ENCODE assay signal across 8 cellular contexts in the genomic region with DNA sequence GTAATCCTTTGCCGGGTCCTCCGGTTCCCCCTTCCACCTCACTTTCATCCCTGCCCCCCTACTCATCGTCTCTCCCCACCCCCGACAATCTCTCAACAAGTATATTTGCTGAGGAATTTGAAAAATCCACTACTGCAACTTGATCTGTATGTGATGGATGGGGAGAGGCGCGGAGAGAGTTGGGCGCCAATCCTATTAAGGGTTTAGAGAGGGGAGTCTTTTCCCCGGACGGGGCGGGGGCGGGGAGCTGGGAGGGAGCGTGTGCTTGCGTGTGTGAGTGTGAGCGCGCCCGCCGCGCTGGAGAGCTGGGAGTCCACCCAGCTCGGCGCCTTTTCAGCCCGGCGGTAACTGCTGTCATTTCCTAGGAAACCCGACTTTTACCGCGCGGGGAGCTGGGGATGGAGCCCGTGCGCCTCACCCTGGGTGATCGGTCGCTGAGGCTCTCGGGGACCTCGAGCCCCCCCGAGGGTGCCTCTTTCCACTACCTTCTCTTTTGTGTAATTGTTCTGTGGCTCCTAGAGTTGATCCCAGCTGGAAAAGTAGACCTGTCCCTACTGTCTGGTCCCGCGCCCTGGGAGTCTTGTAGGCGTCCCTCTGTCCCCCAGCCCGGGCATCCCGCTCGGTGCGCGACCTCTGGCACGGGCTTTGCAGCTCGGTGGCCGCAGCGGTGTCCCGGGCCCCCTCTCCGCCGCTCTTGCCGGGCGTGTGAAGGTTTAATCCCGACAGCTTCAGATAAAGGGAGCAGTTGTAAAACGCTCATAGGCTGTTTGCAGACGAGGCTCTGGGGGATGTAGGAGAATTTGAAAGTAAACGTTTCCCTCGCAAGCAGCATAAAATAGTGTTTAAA. TPM values are rescaled to one million over a fixed set of nuclear protein-coding genes. Genes with fewer than 3 reads are reported as not detected.
DNase-seq lines count a peak whose midpoint lies in the region; ATAC-seq and TF ChIP-seq lines count a peak whose summit lies in the region.

No MANE protein-coding gene starts in this region.

- H3K79me2 ChIP-seq in hepatocyte, result peaks cover 30% of the 10 kb centered on the region

- peak overlapping the region; percentile 80 for H3K27ac ChIP-seq in A673 (ENCODE audit: low read depth, low read length, poor library complexity, severe bottlenecking)
- peak overlapping the region; percentile 92 for H3K27ac ChIP-seq in hepatocyte

- no peaks in the 10 kb centered on the region for H3K36me3 ChIP-seq in A673 (ENCODE audit: insufficient read depth, low read length, poor library complexity, severe bottlenecking)
- no peaks in the 10 kb centered on the region for H3K36me3 ChIP-seq in HAP-1 (replicated peaks)
- H3K36me3 ChIP-seq in hepatocyte (replicated peaks; ENCODE audit: insufficient read depth, low read depth), result no peaks in the 10 kb centered on the region

- no peaks in the 10 kb centered on the region for H4K20me1 ChIP-seq in hepatocyte (ENCODE audit: insufficient read depth, poor library complexity, severe bottlenecking)

- H3K4me1 Mint-ChIP-seq in activated CD8-positive, alpha-beta T cell treated with anti-CD3 and anti-CD28 coated beads, Interleukin-2, amount 10 ng/mL, durations not matched to agents 7 days and 5 days (ENCODE audit: low read depth), result peaks cover 25% of the 10 kb centered on the region
- peaks cover 4% of the 10 kb centered on the region for H3K4me1 Mint-ChIP-seq in CD14-positive monocyte

- H3K9me3 Mint-ChIP-seq in activated CD8-positive, alpha-beta T cell treated with anti-CD3 and anti-CD28 coated beads, Interleukin-2, amount 10 ng/mL, durations not matched to agents 7 days and 5 days (ENCODE audit: insufficient read depth), result no peaks in the 10 kb centered on the region
- peaks cover 0 to 14% (median 0%) of the 10 kb centered on the region in 7 donors for H3K9me3 Mint-ChIP-seq in CD14-positive monocyte

- H3K9me3 ChIP-seq in A673 (ENCODE audit: low read depth, low read length, poor library complexity, severe bottlenecking), result no peaks in the 10 kb centered on the region
- H3K9me3 ChIP-seq in HAP-1, result no peaks in the 10 kb centered on the region
- H3K9me3 ChIP-seq in hepatocyte (ENCODE audit: low read depth), result no peaks in the 10 kb centered on the region

- H3K4me1 ChIP-seq in A673 (ENCODE audit: insufficient read depth, low read length, poor library complexity, severe bottlenecking) (peaks cover 45% of the 10 kb centered on the region), HAP-1 (peaks cover 37% of the 10 kb centered on the region), hepatocyte (ENCODE audit: insufficient read depth) (peaks cover 41% of the 10 kb centered on the region)

- peak; percentile 93 for DNase-seq in A673 (ENCODE audit: low spot score)
- DNase-seq in HAP-1 (ENCODE audit: low spot score in 2 of 2), result peak; percentile 90 to 91
- no peak for DNase-seq in activated CD8-positive, alpha-beta T cell treated with anti-CD3 and anti-CD28 coated beads, Interleukin-2, amount 10 ng/mL, durations not matched to agents 7 days and 5 days
- DNase-seq in hepatocyte (ENCODE audit: low spot score), result peak; percentile 84
- peak; percentile 85 for DNase-seq in skeletal muscle cell (ENCODE audit: low read depth)
- no peak for DNase-seq in CD14-positive monocyte (ENCODE audit: low spot score)

- no TSS peak for BruUV-seq in A673 (replicated peaks; lab: Mats Ljungman, UMichigan)

- TF ChIP-seq CTCF in A673 (conservative IDR thresholded peaks at IDR 0.05; ENCODE audit: low read depth, low read length) (no peak), hepatocyte (IDR thresholded peaks at IDR 0.05; ENCODE audit: poor library complexity) (no peak), CD14-positive monocyte (IDR thresholded peaks at IDR 0.05) (no peak)

- H3K36me3 Mint-ChIP-seq in activated CD8-positive, alpha-beta T cell treated with anti-CD3 and anti-CD28 coated beads, Interleukin-2, amount 10 ng/mL, durations not matched to agents 7 days and 5 days (ENCODE audit: low read depth), result no peaks in the 10 kb centered on the region
- peaks cover 0 to 1% of the 10 kb centered on the region in 2 donors for H3K36me3 Mint-ChIP-seq in CD14-positive monocyte

- H3K27ac Mint-ChIP-seq in activated CD8-positive, alpha-beta T cell treated with anti-CD3 and anti-CD28 coated beads, Interleukin-2, amount 10 ng/mL, durations not matched to agents 7 days and 5 days, result no peak overlapping the region
- H3K27ac Mint-ChIP-seq in CD14-positive monocyte, result no peak overlapping the region

- peaks cover 63% of the 10 kb centered on the region for H3K27me3 Mint-ChIP-seq in activated CD8-positive, alpha-beta T cell treated with anti-CD3 and anti-CD28 coated beads, Interleukin-2, amount 10 ng/mL, durations not matched to agents 7 days and 5 days (ENCODE audit: low read depth)
- peaks cover 81 to 96% (median 82%) of the 10 kb centered on the region in 3 donors for H3K27me3 Mint-ChIP-seq in CD14-positive monocyte (ENCODE audit: low read depth in 3 of 3)

- WGBS in hepatocyte (ENCODE audit: low lambda C conversion rate, missing lambda C conversion rate), result under 1% methylated on average over 42 of the region's 55 CpGs

- H3K4me3 ChIP-seq in A673 (ENCODE audit: low read depth, low read length, poor library complexity, severe bottlenecking) (peak overlapping the region; percentile 70), HAP-1 (peak overlapping the region; percentile 77), hepatocyte (peak overlapping the region; percentile 52), skeletal muscle cell (ENCODE audit: low read depth, low read length) (peak overlapping the region; percentile 81)

- H3K9me2 ChIP-seq in hepatocyte (replicated peaks; ENCODE audit: insufficient read depth), result no peaks in the 10 kb centered on the region

- H3K27me3 ChIP-seq in A673 (replicated peaks; ENCODE audit: insufficient read depth, low read depth, low read length, poor library complexity) (no peaks in the 10 kb centered on the region), HAP-1 (ENCODE audit: low read depth) (no peaks in the 10 kb centered on the region), hepatocyte (peaks cover 69% of the 10 kb centered on the region)

- CTCF ChIA-PET in A673 (lab: Charles Lee), result interaction anchor here (0.6 to 1.2 kb wide), 2 partner anchors 338 to 485 kb away, joined by 3 to 4 read pairs; no protein-coding TSS in a partner anchor
- CTCF ChIA-PET in activated CD8-positive, alpha-beta T cell treated with anti-CD3 and anti-CD28 coated beads, Interleukin-2, amount 10 ng/mL, durations not matched to agents 7 days and 5 days (lab: Charles Lee), result no interaction called here

- H3K4me3 Mint-ChIP-seq in activated CD8-positive, alpha-beta T cell treated with anti-CD3 and anti-CD28 coated beads, Interleukin-2, amount 10 ng/mL, durations not matched to agents 7 days and 5 days, result peak overlapping the region; percentile 49
- peak overlapping the region in 1 of 2 donors; percentile 80 for H3K4me3 Mint-ChIP-seq in CD14-positive monocyte

- no peak for ATAC-seq in activated CD8-positive, alpha-beta T cell treated with anti-CD3 and anti-CD28 coated beads, Interleukin-2, amount 10 ng/mL, durations not matched to agents 7 days and 5 days
- ATAC-seq in HG02610 (IDR thresholded peaks at IDR 0.05; ENCODE audit: unreplicated experiment) (no peak), GM21447 (IDR thresholded peaks at IDR 0.05; ENCODE audit: unreplicated experiment) (no peak)

- in situ Hi-C loops in HAP-1 (cut with MboI; ENCODE audit: low sequenced_read_pairs), result no loop called here

- peak overlapping the region; percentile 80 for H3K4me2 ChIP-seq in hepatocyte

- H2AFZ ChIP-seq in hepatocyte, result peak overlapping the region; percentile 39

- POLR2A ChIA-PET in A673 (lab: Charles Lee; ENCODE audit: low non-redundant PET), result no interaction called here
- POLR2A ChIA-PET in activated CD8-positive, alpha-beta T cell treated with anti-CD3 and anti-CD28 coated beads, Interleukin-2, amount 10 ng/mL, durations not matched to agents 7 days and 5 days (lab: Charles Lee), result no interaction called here

- intact Hi-C loops in A673 (cut with micrococcal nuclease; ENCODE audit: unreplicated experiment), result loop anchor here (10.0 kb wide), 1 partner anchor 198 kb away; no protein-coding TSS in a partner anchor
- intact Hi-C loops in CD14-positive monocyte (cut with micrococcal nuclease), result no loop called here

RNA-seq across cellular contexts. Expression of gene GLI2, which starts 1.5 kb away (rescaled TPM):
- total RNA-seq in A673 (2021) (8.1 and 10.4 TPM in 2 replicates), hepatocyte (3.8 and 5.8 TPM in 2 replicates)
- 1 to 10 TPM; 1.9 to 2.2 TPM for total RNA-seq in activated CD8-positive, alpha-beta T cell treated with anti-CD3 and anti-CD28 coated beads, Interleukin-2, amount 10 ng/mL, durations not matched to agents 7 days and 5 days
- polyA plus RNA-seq in hepatocyte (5.3 and 6.2 TPM in 2 replicates), CD14-positive monocyte (not detected)

Comparison
In these comparisons a context has a peak if more than half of its experiments do, and no peak if none do; other contexts are left out.
1. DNase-seq: peak in A673 (single experiment), HAP-1 (2 of 2), hepatocyte (single experiment) and skeletal muscle cell (single experiment); none in activated CD8-positive, alpha-beta T cell treated with anti-CD3 and anti-CD28 coated beads, Interleukin-2, amount 10 ng/mL, durations not matched to agents 7 days and 5 days (single experiment) and CD14-positive monocyte (single experiment).
2. Peak in every context shown above with its lines, with median percentiles within 50 percentile points of each other: H3K4me3 ChIP-seq.